In genomic region chr2:68594674-68595492, GRCh38 we compare ENCODE assay signal across 8 cellular contexts. TPM values are rescaled to one million over a fixed set of nuclear protein-coding genes. Genes with fewer than 3 reads are reported as not detected.
DNase-seq lines count a peak whose midpoint lies in the region; ATAC-seq and TF ChIP-seq lines count a peak whose summit lies in the region.

No MANE protein-coding gene starts in this region.

- TF ChIP-seq CTCF in RWPE2 (IDR thresholded peaks at IDR 0.05; ENCODE audit: poor library complexity, severe bottlenecking): peak; percentile 80
- peak; percentile 62 to 75 for TF ChIP-seq CTCF in right atrium auricular region (IDR thresholded peaks at IDR 0.05)

- H3K27ac ChIP-seq in RWPE2 (ENCODE audit: poor library complexity, severe bottlenecking) (no peak overlapping the region), right atrium auricular region (no peak overlapping the region)

- peak; percentile 81 for ATAC-seq in HG03097 (IDR thresholded peaks at IDR 0.05; ENCODE audit: low FRiP score, unreplicated experiment)
- ATAC-seq in RWPE2 (ENCODE audit: low read depth): no peak
- ATAC-seq in GM21529 (IDR thresholded peaks at IDR 0.05; ENCODE audit: unreplicated experiment): no peak

- H3K4me1 Mint-ChIP-seq in activated naive CD4-positive, alpha-beta T cell treated with anti-CD3 and anti-CD28 coated beads, Interleukin-2, amount 10 ng/mL, durations not matched to agents 7 days and 5 days: peaks cover 9% of the 10 kb centered on the region

- DNase-seq in NCI-H1417 (lab: John Stamatoyannopoulos, UW) (peak; percentile 9 to 66 (median 21)), NCI-H1417 treated with DMSO at 0.1 percent for 48 hours (lab: John Stamatoyannopoulos, UW) (no peak), RWPE2 (ENCODE audit: low spot score) (no peak), right atrium auricular region (ENCODE audit: low spot score) (no peak)
- peak; percentile 65 for DNase-seq in activated naive CD4-positive, alpha-beta T cell treated with anti-CD3 and anti-CD28 coated beads, Interleukin-2, amount 10 ng/mL, durations not matched to agents 7 days and 5 days
- DNase-seq in stimulated activated CD4-positive, alpha-beta T cell treated with anti-CD3 and anti-CD28 coated beads, Interleukin-15, amount 100 ng/mL, for 1 hour (ENCODE audit: low read depth in 1 of 2, low spot score in 1 of 2): peak; percentile 3

- H3K4me1 ChIP-seq in RWPE2 (ENCODE audit: insufficient read depth, poor library complexity, severe bottlenecking): no peaks in the 10 kb centered on the region
- H3K4me1 ChIP-seq in right atrium auricular region: no peaks in the 10 kb centered on the region

- no peaks in the 10 kb centered on the region for H3K36me3 Mint-ChIP-seq in activated naive CD4-positive, alpha-beta T cell treated with anti-CD3 and anti-CD28 coated beads, Interleukin-2, amount 10 ng/mL, durations not matched to agents 7 days and 5 days

- CTCF ChIA-PET in activated naive CD4-positive, alpha-beta T cell treated with anti-CD3 and anti-CD28 coated beads, Interleukin-2, amount 10 ng/mL, durations not matched to agents 7 days and 5 days (lab: Charles Lee): interaction anchor here (0.6 to 4.4 kb wide), 32 partner anchors 8 to 442 kb away, joined by 3 to 21 read pairs (median 4); partner anchors contain the start of genes APLF and FBXO48

- H3K36me3 ChIP-seq in RWPE2 (ENCODE audit: low read depth): no peaks in the 10 kb centered on the region
- H3K36me3 ChIP-seq in right atrium auricular region: no peaks in the 10 kb centered on the region

- H3K27me3 Mint-ChIP-seq in activated naive CD4-positive, alpha-beta T cell treated with anti-CD3 and anti-CD28 coated beads, Interleukin-2, amount 10 ng/mL, durations not matched to agents 7 days and 5 days: peaks cover 18% of the 10 kb centered on the region

- no peaks in the 10 kb centered on the region for H3K9me3 ChIP-seq in RWPE2 (ENCODE audit: severe bottlenecking)
- no peaks in the 10 kb centered on the region for H3K9me3 ChIP-seq in right atrium auricular region

- peaks cover 3% of the 10 kb centered on the region for H3K9me3 Mint-ChIP-seq in activated naive CD4-positive, alpha-beta T cell treated with anti-CD3 and anti-CD28 coated beads, Interleukin-2, amount 10 ng/mL, durations not matched to agents 7 days and 5 days

- no peak overlapping the region for H3K4me3 Mint-ChIP-seq in activated naive CD4-positive, alpha-beta T cell treated with anti-CD3 and anti-CD28 coated beads, Interleukin-2, amount 10 ng/mL, durations not matched to agents 7 days and 5 days

- H3K27me3 ChIP-seq in RWPE2 (ENCODE audit: insufficient read depth, poor library complexity, severe bottlenecking): no peaks in the 10 kb centered on the region
- no peaks in the 10 kb centered on the region for H3K27me3 ChIP-seq in right atrium auricular region

- no peak overlapping the region for H3K27ac Mint-ChIP-seq in activated naive CD4-positive, alpha-beta T cell treated with anti-CD3 and anti-CD28 coated beads, Interleukin-2, amount 10 ng/mL, durations not matched to agents 7 days and 5 days

- H3K4me3 ChIP-seq in RWPE2 (ENCODE audit: severe bottlenecking) (no peak overlapping the region), right atrium auricular region (no peak overlapping the region)

RNA-seq across cellular contexts. Expression of gene PROKR1, which starts 48.5 kb away (rescaled TPM):
- total RNA-seq in right atrium auricular region: not detected

Comparison
In these comparisons a context has a peak if more than half of its experiments do, and no peak if none do; other contexts are left out.
1. DNase-seq: peak in NCI-H1417 (3 of 3), activated naive CD4-positive, alpha-beta T cell treated with anti-CD3 and anti-CD28 coated beads, Interleukin-2, amount 10 ng/mL, durations not matched to agents 7 days and 5 days (single experiment) and stimulated activated CD4-positive, alpha-beta T cell treated with anti-CD3 and anti-CD28 coated beads, Interleukin-15, amount 100 ng/mL, for 1 hour (2 of 2); none in NCI-H1417 treated with DMSO at 0.1 percent for 48 hours (single experiment), RWPE2 (single experiment) and right atrium auricular region (single experiment).